ENCODE assay signal across 8 cellular contexts in genomic region chr16:3135120-3135715, GRCh38. TPM values are rescaled to one million over a fixed set of nuclear protein-coding genes. Genes with fewer than 3 reads are reported as not detected.
DNase-seq lines count a peak whose midpoint lies in the region; ATAC-seq and TF ChIP-seq lines count a peak whose summit lies in the region.

No MANE protein-coding gene starts in this region.

- CTCF ChIA-PET in activated CD4-positive, alpha-beta memory T cell treated with anti-CD3 and anti-CD28 coated beads for 36 hours (lab: Charles Lee) = interaction anchor here (0.9 to 11.5 kb wide), 17 partner anchors 10 to 131 kb away, joined by 3 to 200 read pairs (median 6); partner anchors contain the start of gene TNFRSF12A

- H3K36me3 Mint-ChIP-seq in GM23338 (ENCODE audit: low read depth) = peaks cover 18% of the 10 kb centered on the region; the same call in 2 of the 3 replicates
- H3K36me3 Mint-ChIP-seq in activated CD4-positive, alpha-beta memory T cell treated with anti-CD3 and anti-CD28 coated beads for 36 hours = peaks cover 14% of the 10 kb centered on the region
- H3K36me3 Mint-ChIP-seq in stimulated activated naive B cell treated with anti-CD40 and anti-IgM and Interleukin-4, amounts not matched to agents 10 μg/mL and 1 μg/mL and 100 μg/mL, for 72 hours = peaks cover 20 to 30% of the 10 kb centered on the region in 2 donors

- H4K20me1 ChIP-seq in BLaER1 (peaks cover 53% of the 10 kb centered on the region), GM23338 (replicated peaks; ENCODE audit: insufficient read depth) (peaks cover 6% of the 10 kb centered on the region)

- no peaks in the 10 kb centered on the region; the same call in 2 of the 3 replicates for H3K9me3 Mint-ChIP-seq in GM23338
- no peaks in the 10 kb centered on the region for H3K9me3 Mint-ChIP-seq in activated CD4-positive, alpha-beta memory T cell treated with anti-CD3 and anti-CD28 coated beads for 36 hours
- H3K9me3 Mint-ChIP-seq in stimulated activated naive B cell treated with anti-CD40 and anti-IgM and Interleukin-4, amounts not matched to agents 10 μg/mL and 1 μg/mL and 100 μg/mL, for 72 hours = no peaks in the 10 kb centered on the region

- H3K9me2 ChIP-seq in GM23338 (ENCODE audit: insufficient read depth) = no peaks in the 10 kb centered on the region

- peak overlapping the region; percentile 98 for H3K4me3 ChIP-seq in BLaER1
- peak overlapping the region; percentile 98 for H3K4me3 ChIP-seq in GM23338
- H3K4me3 ChIP-seq in iPS-18a (ENCODE audit: low read length) = peak overlapping the region; percentile 68

- peaks cover 9% of the 10 kb centered on the region for H3K4me1 Mint-ChIP-seq in GM23338
- peaks cover 22% of the 10 kb centered on the region for H3K4me1 Mint-ChIP-seq in activated CD4-positive, alpha-beta memory T cell treated with anti-CD3 and anti-CD28 coated beads for 36 hours (ENCODE audit: low read depth)
- peaks cover 5 to 34% of the 10 kb centered on the region in 2 donors for H3K4me1 Mint-ChIP-seq in stimulated activated naive B cell treated with anti-CD40 and anti-IgM and Interleukin-4, amounts not matched to agents 10 μg/mL and 1 μg/mL and 100 μg/mL, for 72 hours

- peak overlapping the region; percentile 99 for H3K4me3 Mint-ChIP-seq in GM23338
- H3K4me3 Mint-ChIP-seq in activated CD4-positive, alpha-beta memory T cell treated with anti-CD3 and anti-CD28 coated beads for 36 hours = peak overlapping the region; percentile 96
- peak overlapping the region; percentile 96 to 100 for H3K4me3 Mint-ChIP-seq in stimulated activated naive B cell treated with anti-CD40 and anti-IgM and Interleukin-4, amounts not matched to agents 10 μg/mL and 1 μg/mL and 100 μg/mL, for 72 hours

- H3K4me2 ChIP-seq in BLaER1 = peak overlapping the region; percentile 93
- H3K4me2 ChIP-seq in GM23338 = peak overlapping the region; percentile 100

- H3K36me3 ChIP-seq in BLaER1 (peaks cover 37% of the 10 kb centered on the region), GM23338 (ENCODE audit: insufficient read depth) (no peaks in the 10 kb centered on the region; the same call in 1 of the 2 replicates), iPS-18a (ENCODE audit: control insufficient read depth, low read depth, low read length) (no peaks in the 10 kb centered on the region)

- no peak for DNase-seq in GM23338 (ENCODE audit: low spot score)
- no peak for DNase-seq in activated CD4-positive, alpha-beta memory T cell treated with anti-CD3 and anti-CD28 coated beads for 36 hours
- no peak for DNase-seq in stimulated activated naive B cell treated with anti-CD40 and anti-IgM and Interleukin-4, amounts not matched to agents 10 μg/mL and 1 μg/mL and 100 μg/mL, for 72 hours
- DNase-seq in D341Med (ENCODE audit: low spot score) = no peak

- TF ChIP-seq CTCF in GM23338 (conservative IDR thresholded peaks at IDR 0.05; ENCODE audit: low read depth in 2 of 2) = no peak

- H3F3A ChIP-seq in GM23338 (replicated peaks; ENCODE audit: low read depth) = peaks cover 34% of the 10 kb centered on the region

- H3K9me3 ChIP-seq in BLaER1 (no peaks in the 10 kb centered on the region), iPS-18a (ENCODE audit: control insufficient read depth, low read depth, low read length) (no peaks in the 10 kb centered on the region)

- POLR2A ChIA-PET in activated CD4-positive, alpha-beta memory T cell treated with anti-CD3 and anti-CD28 coated beads for 36 hours (lab: Charles Lee) = interaction anchor here (0.5 to 2.4 kb wide), 21 partner anchors 9 to 226 kb away, joined by 3 to 16 read pairs (median 4); partner anchors contain the start of genes IL32 and MMP25

- ATAC-seq in GM23338 (no peak; the same call in 2 of the 3 replicates), GM18861 (IDR thresholded peaks at IDR 0.05; ENCODE audit: unreplicated experiment) (no peak), HG03025 (IDR thresholded peaks at IDR 0.05; ENCODE audit: low FRiP score, unreplicated experiment) (no peak)
- ATAC-seq in stimulated activated naive B cell treated with anti-CD40 and anti-IgM and Interleukin-4, amounts not matched to agents 10 μg/mL and 1 μg/mL and 100 μg/mL, for 72 hours (replicated peaks) = peak; percentile 54 to 56

- peaks cover 63% of the 10 kb centered on the region for H3K4me1 ChIP-seq in BLaER1
- H3K4me1 ChIP-seq in GM23338 (ENCODE audit: insufficient read depth) = peaks cover 18% of the 10 kb centered on the region
- H3K4me1 ChIP-seq in iPS-18a (ENCODE audit: control insufficient read depth, low read depth, low read length) = no peaks in the 10 kb centered on the region

- intact Hi-C loops in activated CD4-positive, alpha-beta memory T cell treated with anti-CD3 and anti-CD28 coated beads for 36 hours (cut with micrococcal nuclease) = loop anchor here (2.0 kb wide), 1 partner anchor 32 kb away; no protein-coding TSS in a partner anchor

- no peaks in the 10 kb centered on the region for H3K27me3 ChIP-seq in BLaER1
- H3K27me3 ChIP-seq in GM23338 (ENCODE audit: insufficient read depth) = no peaks in the 10 kb centered on the region
- H3K27me3 ChIP-seq in iPS-18a (ENCODE audit: control insufficient read depth, insufficient read depth, low read length) = no peaks in the 10 kb centered on the region

- H3K9ac ChIP-seq in BLaER1 (peak overlapping the region; percentile 86), iPS-18a (ENCODE audit: low read length) (peak overlapping the region; percentile 46)

- H3K27ac Mint-ChIP-seq in GM23338 = peak overlapping the region; percentile 78; the same call in 1 of the 2 replicates
- peak overlapping the region; percentile 93 for H3K27ac Mint-ChIP-seq in activated CD4-positive, alpha-beta memory T cell treated with anti-CD3 and anti-CD28 coated beads for 36 hours
- peak overlapping the region; percentile 98 for H3K27ac Mint-ChIP-seq in stimulated activated naive B cell treated with anti-CD40 and anti-IgM and Interleukin-4, amounts not matched to agents 10 μg/mL and 1 μg/mL and 100 μg/mL, for 72 hours

- peak overlapping the region; percentile 79 for H3K27ac ChIP-seq in BLaER1
- H3K27ac ChIP-seq in GM23338 (ENCODE audit: low read depth) = peak overlapping the region; percentile 89
- H3K27ac ChIP-seq in iPS-18a (ENCODE audit: low read length) = no peak overlapping the region

- peaks cover 28% of the 10 kb centered on the region for H3K79me2 ChIP-seq in GM23338 (replicated peaks; ENCODE audit: insufficient read depth)

- H3K27me3 Mint-ChIP-seq in GM23338 (ENCODE audit: insufficient read depth, low read depth, poor library complexity) = peaks cover 11% of the 10 kb centered on the region
- no peaks in the 10 kb centered on the region for H3K27me3 Mint-ChIP-seq in activated CD4-positive, alpha-beta memory T cell treated with anti-CD3 and anti-CD28 coated beads for 36 hours
- no peaks in the 10 kb centered on the region for H3K27me3 Mint-ChIP-seq in stimulated activated naive B cell treated with anti-CD40 and anti-IgM and Interleukin-4, amounts not matched to agents 10 μg/mL and 1 μg/mL and 100 μg/mL, for 72 hours

- peak overlapping the region; percentile 99 for H2AFZ ChIP-seq in GM23338

TF ChIP-seq in GM23338, 12 proteins besides CTCF, POLR2A, EP300 and RAD21 (continues in another document):
- no peak for TF ChIP-seq EZH2phosphoT487 (IDR thresholded peaks at IDR 0.05; ENCODE audit: unreplicated experiment)
- no peak for TF ChIP-seq EZH2 (IDR thresholded peaks at IDR 0.05; ENCODE audit: low read depth, unreplicated experiment)
- TF ChIP-seq CREB1 (CRISPR knock-in tag; IDR thresholded peaks at IDR 0.05; ENCODE audit: low read depth) = no peak
- peak; percentile 11; the same call in 1 of the 2 replicates for TF ChIP-seq POLR2AphosphoS5 (IDR thresholded peaks at IDR 0.05; ENCODE audit: low read depth)

RNA-seq across cellular contexts. Expression of gene ZNF213, which starts 0.4 kb away (rescaled TPM):
- total RNA-seq in GM23338 (2014; rRNA removed; shearing (Covaris generic)) = 10.4 and 10.6 TPM in 2 replicates
- 2.9 and 3.5 TPM in 2 replicates for polyA plus RNA-seq in GM23338 (2016; fragmentation: Nextera tagmentation; extraction: Ambion mirVana)
- total RNA-seq in activated CD4-positive, alpha-beta memory T cell treated with anti-CD3 and anti-CD28 coated beads for 36 hours = 1 to 10 TPM; 9.0 TPM

RNA-seq across cellular contexts. Expression of gene ZNF205, which starts 22.8 kb away (rescaled TPM):
- total RNA-seq in GM23338 (2014; rRNA removed; shearing (Covaris generic)) = 29.1 and 29.9 TPM in 2 replicates
- 15.7 and 16.6 TPM in 2 replicates for polyA plus RNA-seq in GM23338 (2016; fragmentation: Nextera tagmentation; extraction: Ambion mirVana)
- total RNA-seq in activated CD4-positive, alpha-beta memory T cell treated with anti-CD3 and anti-CD28 coated beads for 36 hours = under 1 TPM in 1 of 2 experiments, not detected in 1; 0.21 TPM

RNA-seq across cellular contexts. Expression of gene ZSCAN10, which starts 36.1 kb away (rescaled TPM):
- total RNA-seq in GM23338 (2014; rRNA removed; shearing (Covaris generic)) = 434 and 519 TPM in 2 replicates
- 217 and 220 TPM in 2 replicates for polyA plus RNA-seq in GM23338 (2016; fragmentation: Nextera tagmentation; extraction: Ambion mirVana)
- total RNA-seq in activated CD4-positive, alpha-beta memory T cell treated with anti-CD3 and anti-CD28 coated beads for 36 hours = under 1 TPM in 1 of 2 experiments, not detected in 1; 0.19 TPM

RNA-seq across cellular contexts. Expression of gene OR1F1, which starts 52.8 kb away (rescaled TPM):
- 0.38 TPM in 1 of 2 replicates, not detected in the other for total RNA-seq in GM23338 (2014; rRNA removed; shearing (Covaris generic))
- polyA plus RNA-seq in GM23338 (2016; fragmentation: Nextera tagmentation; extraction: Ambion mirVana) = not detected in 2 replicates
- not detected for total RNA-seq in activated CD4-positive, alpha-beta memory T cell treated with anti-CD3 and anti-CD28 coated beads for 36 hours

Comparison
In these comparisons a context has a peak if more than half of its experiments do, and no peak if none do; other contexts are left out.
1. ATAC-seq: peak in stimulated activated naive B cell treated with anti-CD40 and anti-IgM and Interleukin-4, amounts not matched to agents 10 μg/mL and 1 μg/mL and 100 μg/mL, for 72 hours (2 of 2); none in GM23338 (single experiment), GM18861 (single experiment) and HG03025 (single experiment).
2. RNA of gene ZNF205, which starts 22.8 kb away (total RNA-seq): 29.1 to 29.9 TPM in GM23338; 0.21 TPM in activated CD4-positive, alpha-beta memory T cell treated with anti-CD3 and anti-CD28 coated beads for 36 hours; every median in the first group is over 10 times any median in the second.
3. RNA of gene ZSCAN10, which starts 36.1 kb away (total RNA-seq): 434 to 519 TPM in GM23338; 0.19 TPM in activated CD4-positive, alpha-beta memory T cell treated with anti-CD3 and anti-CD28 coated beads for 36 hours; every median in the first group is over 100 times any median in the second.
4. Peak in every context shown above with its lines, with median percentiles within 50 percentile points of each other: H3K4me3 ChIP-seq, H3K27ac Mint-ChIP-seq and H3K4me3 Mint-ChIP-seq.